Comparison of ENCODE assay signal across 8 cellular contexts in genomic region chr19:10270616-10271394, GRCh38. TPM values are rescaled to one million over a fixed set of nuclear protein-coding genes. Genes with fewer than 3 reads are reported as not detected.
DNase-seq lines count a peak whose midpoint lies in the region; ATAC-seq and TF ChIP-seq lines count a peak whose summit lies in the region.

A gene with protein sequence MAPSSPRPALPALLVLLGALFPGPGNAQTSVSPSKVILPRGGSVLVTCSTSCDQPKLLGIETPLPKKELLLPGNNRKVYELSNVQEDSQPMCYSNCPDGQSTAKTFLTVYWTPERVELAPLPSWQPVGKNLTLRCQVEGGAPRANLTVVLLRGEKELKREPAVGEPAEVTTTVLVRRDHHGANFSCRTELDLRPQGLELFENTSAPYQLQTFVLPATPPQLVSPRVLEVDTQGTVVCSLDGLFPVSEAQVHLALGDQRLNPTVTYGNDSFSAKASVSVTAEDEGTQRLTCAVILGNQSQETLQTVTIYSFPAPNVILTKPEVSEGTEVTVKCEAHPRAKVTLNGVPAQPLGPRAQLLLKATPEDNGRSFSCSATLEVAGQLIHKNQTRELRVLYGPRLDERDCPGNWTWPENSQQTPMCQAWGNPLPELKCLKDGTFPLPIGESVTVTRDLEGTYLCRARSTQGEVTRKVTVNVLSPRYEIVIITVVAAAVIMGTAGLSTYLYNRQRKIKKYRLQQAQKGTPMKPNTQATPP (plus strand): TSS chr19:10271120. CDS start chr19:10271160, 40 bp downstream.

- H3K9me2 ChIP-seq in DOHH2 (replicated peaks; ENCODE audit: control insufficient read depth, low read length) (no peaks in the 10 kb centered on the region), MM.1S (replicated peaks; ENCODE audit: insufficient read depth, low read length) (no peaks in the 10 kb centered on the region)

- no peak for TF ChIP-seq CTCF in DOHH2 (IDR thresholded peaks at IDR 0.05; ENCODE audit: low read depth, low read length, poor library complexity, severe bottlenecking)
- no peak for TF ChIP-seq CTCF in MM.1S (IDR thresholded peaks at IDR 0.05; ENCODE audit: low read length)
- peak in 2 of 4 donors; percentile 12 to 27 for TF ChIP-seq CTCF in right lobe of liver (IDR thresholded peaks at IDR 0.05)

- H4K20me1 ChIP-seq in DOHH2 (ENCODE audit: control insufficient read depth, insufficient read depth, low read depth, low read length), result peaks cover 8% of the 10 kb centered on the region; the same call in 1 of the 2 replicates
- no peaks in the 10 kb centered on the region for H4K20me1 ChIP-seq in MM.1S (ENCODE audit: insufficient read depth, low read length)

- ATAC-seq in GM21515 (IDR thresholded peaks at IDR 0.05; ENCODE audit: unreplicated experiment), result peak; percentile 28
- peak; percentile 71 to 84 (median 80) for ATAC-seq in right lobe of liver

- 0% methylated on average over 14 of the region's 51 CpGs for WGBS in right lobe of liver (ENCODE audit: insufficient coverage, low coverage, low lambda C conversion rate, missing lambda C conversion rate)

- H3K27ac ChIP-seq in DOHH2 (ENCODE audit: low read depth, low read length) (peak within 1 kb of the TSS; percentile 90), MM.1S (ENCODE audit: low read length) (peak within 1 kb of the TSS; percentile 46), cingulate gyrus (ENCODE audit: low read depth, low read length) (peak within 1 kb of the TSS; percentile 65), right lobe of liver (peak within 1 kb of the TSS; percentile 87 to 90 (median 89))

- peaks cover 32% of the 10 kb centered on the region for H3K36me3 ChIP-seq in DOHH2 (ENCODE audit: control insufficient read depth, low read length)
- H3K36me3 ChIP-seq in MM.1S (replicated peaks; ENCODE audit: insufficient read depth, low read length), result no peaks in the 10 kb centered on the region
- H3K36me3 ChIP-seq in right lobe of liver, result peaks cover 0 to 16% (median 8%) of the 10 kb centered on the region in 4 donors

- peak; percentile 98 for TF ChIP-seq POLR2A in right lobe of liver (IDR thresholded peaks at IDR 0.05)

- H3F3A ChIP-seq in DOHH2 (ENCODE audit: control insufficient read depth, insufficient read depth), result peaks cover 10% of the 10 kb centered on the region
- H3F3A ChIP-seq in MM.1S (ENCODE audit: insufficient read depth, low read length), result no peaks in the 10 kb centered on the region

- intact Hi-C loops in right lobe of liver (cut with DNase I), result loop anchor here in 1 of 2 donors (5.0 kb wide), 1 partner anchor 121 kb away; no protein-coding TSS in a partner anchor

- H3K4me3 ChIP-seq in DOHH2 (ENCODE audit: low read length) (peak within 1 kb of the TSS; percentile 77), MM.1S (ENCODE audit: low read length) (peak within 1 kb of the TSS; percentile 57), right lobe of liver (peak within 1 kb of the TSS; percentile 69 to 74 (median 71))

- H3K9me3 ChIP-seq in DOHH2 (ENCODE audit: control insufficient read depth, insufficient read depth, low read length) (no peaks in the 10 kb centered on the region), MM.1S (replicated peaks; ENCODE audit: insufficient read depth, low read length) (no peaks in the 10 kb centered on the region), right lobe of liver (no peaks in the 10 kb centered on the region)

- H3K4me1 ChIP-seq in DOHH2 (ENCODE audit: control insufficient read depth, low read length) (peaks cover 46% of the 10 kb centered on the region), MM.1S (ENCODE audit: low read length) (0 out of 2 replicates have a peak, but pooled peaks cover 13% of the 10 kb centered on the region), right lobe of liver (peaks cover 0 to 14% (median 3%) of the 10 kb centered on the region in 4 donors)

- peak within 1 kb of the TSS; percentile 98 for H3K4me2 ChIP-seq in DOHH2 (ENCODE audit: low read length)
- H3K4me2 ChIP-seq in MM.1S (ENCODE audit: low read depth, low read length), result peak within 1 kb of the TSS; percentile 98

- DNase-seq in MM.1S (peak; percentile 86), right lobe of liver (peak; percentile 90 to 95 (median 94)), HPDE6-E6E7 (ENCODE audit: extremely low spot score) (no peak)
- DNase-seq in activated CD4-positive, alpha-beta T cell treated with anti-CD3 and anti-CD28 coated beads for 1 hour, result peak; percentile 53
- peak; percentile 65 for DNase-seq in stimulated activated CD8-positive, alpha-beta memory T cell treated with anti-CD3 and anti-CD28 coated beads, Interleukin-12 subunit alpha, Interleukin-12 subunit beta, amount 100 ng/mL, for 4 hours (ENCODE audit: low read depth)

- peak within 1 kb of the TSS; percentile 81 for H2AFZ ChIP-seq in MM.1S (ENCODE audit: low read length)

- H3K9ac ChIP-seq in MM.1S (ENCODE audit: low read length), result peak within 1 kb of the TSS; percentile 36

- peaks cover 40% of the 10 kb centered on the region for H3K79me2 ChIP-seq in DOHH2 (ENCODE audit: control insufficient read depth, low read length)
- H3K79me2 ChIP-seq in MM.1S (ENCODE audit: low read length), result peaks cover 8% of the 10 kb centered on the region; the same call in 1 of the 2 replicates

- H3K27me3 ChIP-seq in DOHH2 (ENCODE audit: control insufficient read depth, low read length) (no peaks in the 10 kb centered on the region), MM.1S (replicated peaks; ENCODE audit: insufficient read depth, low read length) (no peaks in the 10 kb centered on the region), right lobe of liver (no peaks in the 10 kb centered on the region)

RNA-seq across cellular contexts. Expression of the gene that starts here (rescaled TPM):
- 100 to 1,000 TPM in 1 of 6 experiments, 10 to 100 TPM in 4, 1 to 10 TPM in 1; 4.6 to 186 (median 38.5) TPM for total RNA-seq in right lobe of liver
